In the genomic region with DNA sequence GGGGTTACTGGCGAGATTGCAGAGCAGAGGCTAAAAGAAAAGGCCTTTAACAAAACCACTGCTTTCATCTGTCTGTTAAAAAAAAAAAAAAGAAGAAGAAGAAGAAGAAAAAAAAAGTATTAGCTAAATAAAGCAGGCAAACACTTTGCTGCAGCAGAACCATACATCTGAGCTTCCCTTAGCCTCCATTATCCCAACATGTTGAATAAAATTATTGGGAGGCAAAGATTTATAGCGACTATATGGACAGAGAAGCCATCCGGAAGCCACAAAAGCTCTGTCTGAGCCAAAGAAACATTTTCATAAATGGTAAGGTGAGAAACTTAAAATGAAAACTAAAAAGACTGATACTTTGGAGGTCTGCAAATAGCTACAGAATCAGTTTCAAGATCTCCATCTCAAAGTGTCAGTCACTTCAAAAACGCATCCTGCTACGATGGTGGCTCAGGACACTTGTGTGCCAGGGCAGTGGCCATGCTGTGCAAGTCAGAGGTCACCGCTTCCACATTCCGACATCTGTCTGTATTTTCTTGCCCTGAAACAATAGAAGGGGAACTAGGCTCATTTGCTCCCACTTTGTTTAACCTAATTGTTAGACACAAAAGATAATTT, we compare ENCODE assay signal across 25 cellular contexts. TPM values are rescaled to one million over a fixed set of nuclear protein-coding genes. Genes with fewer than 3 reads are reported as not detected.
DNase-seq lines count a peak whose midpoint lies in the region; ATAC-seq, FAIRE-seq and TF ChIP-seq lines count a peak whose summit lies in the region.
"Had no signal": no experiment of that assay in that cellular context is flagged by ENCODE, and none has a peak within 500 bp of the region (broad histone marks: within the 10 kb centered on the region; RNA-seq: fewer than 3 reads in every experiment).

No MANE protein-coding gene starts in this region.

- H3K27ac Mint-ChIP-seq in H9 = peak overlapping the region in 2 of 3 experiments; percentile 21 to 79; a peak in 3 of 7 replicates
- H3K27ac Mint-ChIP-seq: activated CD8-positive, alpha-beta memory T cell treated with anti-CD3 and anti-CD28 coated beads, Interleukin-2, amount 10 ng/mL, durations not matched to agents 7 days and 5 days; activated naive CD4-positive, alpha-beta T cell treated with anti-CD3 and anti-CD28 coated beads for 36 hours; CD14-positive monocyte; HFFc6; WTC11 had no signal

- H3K4me1 Mint-ChIP-seq in H9 = peaks cover 30 to 37% of the 10 kb centered on the region in 2 experiments
- H3K4me1 Mint-ChIP-seq: activated CD8-positive, alpha-beta memory T cell treated with anti-CD3 and anti-CD28 coated beads, Interleukin-2, amount 10 ng/mL, durations not matched to agents 7 days and 5 days; CD14-positive monocyte had no signal

- no CpG with 5 or more reads among the region's 7 CpGs for WGBS in H9 (ENCODE audit: extremely low coverage, insufficient read length, low lambda C conversion rate)
- no CpG with 5 or more reads among the region's 7 CpGs for whole genome bisulfite sequencing in mesendoderm (ENCODE audit: extremely low coverage, insufficient coverage, low lambda C conversion rate)
- WGBS in ovary, 3 donors = 92 to 95% (median 95%) methylated on average over 7 of the region's 7 CpGs

- no peak overlapping the region for H3K14ac ChIP-seq in H9 (ENCODE audit: insufficient read depth, low read length)

- no peak overlapping the region for H3K4ac ChIP-seq in H9 (ENCODE audit: low read depth, low read length)
- H3K4ac ChIP-seq in mesendoderm (ENCODE audit: low read depth, low read length) = no peak overlapping the region

- H4K20me1 ChIP-seq in H9 (ENCODE audit: control insufficient read depth, insufficient read depth, insufficient read length) = no peaks in the 10 kb centered on the region

- H3K23ac ChIP-seq in H9 (ENCODE audit: insufficient read length, low read depth, low read length) (no peak overlapping the region), mesendoderm (ENCODE audit: low read length) (no peak overlapping the region)

- no peak overlapping the region for H2AFZ ChIP-seq in H9 (ENCODE audit: low read length)

- no peak overlapping the region for H2BK20ac ChIP-seq in H9 (ENCODE audit: low read depth, low read length, poor library complexity, severe bottlenecking)

- peak; percentile 44 for FAIRE-seq in GM18507 (lab: Jason Lieb, UNC)
- FAIRE-seq: bronchial epithelial cell had no signal

- H3K4me3 ChIP-seq in mesendoderm (ENCODE audit: low read length) (no peak overlapping the region), ovary (no peak overlapping the region), left lung (no peak overlapping the region)
- H3K4me3 ChIP-seq: coronary artery, gastroesophageal sphincter, prostate gland had no signal

- H2AK5ac ChIP-seq in H9 (ENCODE audit: insufficient read length, low read length) = no peak overlapping the region
- H2AK5ac ChIP-seq in mesendoderm (ENCODE audit: low read length) = no peak overlapping the region

- H3K56ac ChIP-seq in H9 (ENCODE audit: insufficient read length, low read depth, low read length) = no peak overlapping the region
- no peak overlapping the region for H3K56ac ChIP-seq in mesendoderm (ENCODE audit: low read length)

- no peak overlapping the region for H2BK12ac ChIP-seq in H9 (ENCODE audit: insufficient read length, low read depth, low read length)

- no peaks in the 10 kb centered on the region for H3K9me3 Mint-ChIP-seq in H9
- H3K9me3 Mint-ChIP-seq: activated naive CD4-positive, alpha-beta T cell treated with anti-CD3 and anti-CD28 coated beads for 36 hours; CD14-positive monocyte; HFFc6; WTC11 had no signal

- DNase-seq in GM18507 (ENCODE audit: extremely low spot score, insufficient read length, low read depth) (no peak), H9 (no peak), NCI-H69 (lab: John Stamatoyannopoulos, UW) (peak; percentile 66), mesendoderm (no peak), ovary (no peak), DMS 273 treated with DMSO at 0.1 percent for 48 hours (lab: John Stamatoyannopoulos, UW) (no peak), NCI-H128 (lab: John Stamatoyannopoulos, UW; ENCODE audit: unreplicated experiment) (no peak), left lung (no peak)
- DNase-seq: activated CD4-positive, alpha-beta T cell treated with anti-CD3 and anti-CD28 coated beads, Interleukin-2, amount 50 U/mL, for 1 hour; activated CD8-positive, alpha-beta memory T cell treated with anti-CD3 and anti-CD28 coated beads, Interleukin-2, amount 10 ng/mL, durations not matched to agents 7 days and 5 days; activated naive CD4-positive, alpha-beta T cell treated with anti-CD3 and anti-CD28 coated beads for 36 hours; amniotic stem cell; HFFc6; NCI-H1105 treated with DMSO at 0.1 percent for 48 hours; NCI-H2081; NCI-H82; stimulated activated CD8-positive, alpha-beta memory T cell treated with anti-CD3 and anti-CD28 coated beads, Interleukin-4, amount 100 ng/mL, for 48 hours; T-helper 9 cell; trophoblast cell had no signal

- H3K27ac ChIP-seq in H9 (ENCODE audit: insufficient read length, low read depth, low read length) = no peak overlapping the region
- H3K27ac ChIP-seq in mesendoderm (ENCODE audit: low read depth, low read length) = no peak overlapping the region
- no peak overlapping the region for H3K27ac ChIP-seq in ovary
- H3K27ac ChIP-seq in left lung = no peak overlapping the region
- H3K27ac ChIP-seq: coronary artery, gastroesophageal sphincter, prostate gland had no signal

- no peak overlapping the region for H2BK120ac ChIP-seq in H9 (ENCODE audit: low read depth, low read length, poor library complexity, severe bottlenecking)
- no peak overlapping the region for H2BK120ac ChIP-seq in mesendoderm (ENCODE audit: low read depth, low read length)

- no peak for ATAC-seq in left lung
- ATAC-seq: activated CD8-positive, alpha-beta memory T cell treated with anti-CD3 and anti-CD28 coated beads, Interleukin-2, amount 10 ng/mL, durations not matched to agents 7 days and 5 days; gastroesophageal sphincter; WTC11 had no signal

- no peaks in the 10 kb centered on the region for H3K23me2 ChIP-seq in H9 (ENCODE audit: insufficient read length, low read depth, low read length, poor library complexity, severe bottlenecking)

- no peak overlapping the region for H3K4me3 Mint-ChIP-seq in H9
- H3K4me3 Mint-ChIP-seq: activated CD8-positive, alpha-beta memory T cell treated with anti-CD3 and anti-CD28 coated beads, Interleukin-2, amount 10 ng/mL, durations not matched to agents 7 days and 5 days; activated naive CD4-positive, alpha-beta T cell treated with anti-CD3 and anti-CD28 coated beads for 36 hours; CD14-positive monocyte; HFFc6; WTC11 had no signal

- intact Hi-C loops in ovary (cut with DNase I) = no loop called here
- intact Hi-C loops in left lung (cut with DNase I) = no loop called here

- TF ChIP-seq POLR2A in ovary (IDR thresholded peaks at IDR 0.05) = no peak

- H4K8ac ChIP-seq in H9 (replicated peaks; ENCODE audit: insufficient read length, low read depth, low read length) (no peak overlapping the region), mesendoderm (ENCODE audit: low read depth, low read length) (no peak overlapping the region)

- no peaks in the 10 kb centered on the region for H3K36me3 ChIP-seq in mesendoderm (ENCODE audit: control insufficient read depth, insufficient read depth, low read length)
- H3K36me3 ChIP-seq in ovary = no peaks in the 10 kb centered on the region
- H3K36me3 ChIP-seq in left lung = no peaks in the 10 kb centered on the region
- H3K36me3 ChIP-seq: gastroesophageal sphincter, prostate gland had no signal

- H2BK5ac ChIP-seq in H9 (ENCODE audit: insufficient read length, low read length) = no peak overlapping the region
- no peak overlapping the region for H2BK5ac ChIP-seq in mesendoderm (ENCODE audit: low read length)

- H3K4me2 ChIP-seq in H9 (ENCODE audit: insufficient read depth, insufficient read length, low read length) (no peak overlapping the region), mesendoderm (ENCODE audit: low read length) (no peak overlapping the region)

- TF ChIP-seq CTCF in H9 (conservative IDR thresholded peaks at IDR 0.05) = no peak
- no peak for TF ChIP-seq CTCF in ovary (IDR thresholded peaks at IDR 0.05)
- TF ChIP-seq CTCF in left lung (IDR thresholded peaks at IDR 0.05) = no peak

- no peaks in the 10 kb centered on the region for H3K9me3 ChIP-seq in H9 (ENCODE audit: control insufficient read depth, low read depth, low read length)
- no peaks in the 10 kb centered on the region for H3K9me3 ChIP-seq in ovary
- no peaks in the 10 kb centered on the region for H3K9me3 ChIP-seq in left lung
- H3K9me3 ChIP-seq: gastroesophageal sphincter, prostate gland had no signal

- no peak overlapping the region for H2BK15ac ChIP-seq in H9 (ENCODE audit: low read depth, low read length)
- H2BK15ac ChIP-seq in mesendoderm (replicated peaks; ENCODE audit: low read depth) = peak overlapping the region; percentile 45

- H3K36me3 Mint-ChIP-seq in H9 (ENCODE audit: insufficient read depth in 1 of 3, low read depth in 3 of 3) = no peaks in the 10 kb centered on the region
- H3K36me3 Mint-ChIP-seq: activated CD8-positive, alpha-beta memory T cell treated with anti-CD3 and anti-CD28 coated beads, Interleukin-2, amount 10 ng/mL, durations not matched to agents 7 days and 5 days; CD14-positive monocyte; WTC11 had no signal

- no peaks in the 10 kb centered on the region for H3K27me3 ChIP-seq in H9 (ENCODE audit: insufficient read depth, low read length)
- H3K27me3 ChIP-seq in mesendoderm (ENCODE audit: insufficient read depth, low read length, poor library complexity) = no peaks in the 10 kb centered on the region
- no peaks in the 10 kb centered on the region for H3K27me3 ChIP-seq in ovary
- peaks cover 0 to 12% of the 10 kb centered on the region in 2 donors for H3K27me3 ChIP-seq in left lung
- H3K27me3 ChIP-seq: gastroesophageal sphincter had no signal

- no peak overlapping the region for H3T11ph ChIP-seq in H9 (ENCODE audit: low read length)

- no peak overlapping the region for H4K91ac ChIP-seq in H9 (ENCODE audit: insufficient read length, low read depth, low read length)

- H3K18ac ChIP-seq in H9 (ENCODE audit: insufficient read length, low read depth, low read length) = no peak overlapping the region
- no peak overlapping the region for H3K18ac ChIP-seq in mesendoderm (ENCODE audit: low read length)

- no peaks in the 10 kb centered on the region for H3K27me3 Mint-ChIP-seq in H9 (ENCODE audit: low read depth)

- no peak for TF ChIP-seq EP300 in ovary (IDR thresholded peaks at IDR 0.05)

- no peaks in the 10 kb centered on the region for H3K79me2 ChIP-seq in H9 (ENCODE audit: insufficient read depth, low read length)
- H3K79me2 ChIP-seq in mesendoderm (ENCODE audit: control insufficient read depth, insufficient read depth, low read length) = peaks cover 10% of the 10 kb centered on the region

- H3K9ac ChIP-seq in H9 (ENCODE audit: extremely low read depth, insufficient read length, low read length) = no peak overlapping the region
- no peak overlapping the region for H3K9ac ChIP-seq in mesendoderm (ENCODE audit: low read length)

- no peak overlapping the region for H4K5ac ChIP-seq in H9 (ENCODE audit: insufficient read length, low read depth, low read length)
- no peak overlapping the region for H4K5ac ChIP-seq in mesendoderm (ENCODE audit: low read length)

- H3K4me1 ChIP-seq in H9 (ENCODE audit: insufficient read depth, low read length) (peaks cover 2% of the 10 kb centered on the region; the same call in 1 of the 2 replicates), mesendoderm (ENCODE audit: control insufficient read depth, low read depth, low read length) (no peaks in the 10 kb centered on the region), ovary (ENCODE audit: insufficient read depth) (no peaks in the 10 kb centered on the region), left lung (no peaks in the 10 kb centered on the region)
- H3K4me1 ChIP-seq: gastroesophageal sphincter, prostate gland had no signal

- H3K79me1 ChIP-seq in H9 (ENCODE audit: insufficient read depth, low read depth, low read length, poor library complexity, severe bottlenecking) = no peaks in the 10 kb centered on the region
- H3K79me1 ChIP-seq in mesendoderm (ENCODE audit: low read length) = no peaks in the 10 kb centered on the region

RNA-seq across cellular contexts. Expression of gene EFNA5, which starts 9.6 kb away (rescaled TPM):
- 19.0 and 20.4 TPM in 2 replicates for total RNA-seq in H9 (2021)
- 29.1 TPM for polyA plus RNA-seq in mesendoderm (2013, experiment 1 of 2)
- 27.0 TPM for polyA plus RNA-seq in mesendoderm (2013, experiment 2 of 2)
- 10 to 100 TPM in 4 of 7 donors, 1 to 10 TPM in 3; 1.5 to 20.6 (median 11.5) TPM for total RNA-seq in ovary
- 1 to 10 TPM; 2.1 to 4.1 TPM for polyA plus RNA-seq in ovary
- total RNA-seq in left lung = 10 to 100 TPM in 1 of 2 donors, 1 to 10 TPM in 1; 8.8 to 16.9 TPM
- total RNA-seq: activated CD8-positive, alpha-beta memory T cell treated with anti-CD3 and anti-CD28 coated beads, Interleukin-2, amount 10 ng/mL, durations not matched to agents 7 days and 5 days; activated naive CD4-positive, alpha-beta T cell treated with anti-CD3 and anti-CD28 coated beads for 36 hours had no signal
- polyA plus RNA-seq: CD14-positive monocyte had no signal
